In the genomic region with DNA sequence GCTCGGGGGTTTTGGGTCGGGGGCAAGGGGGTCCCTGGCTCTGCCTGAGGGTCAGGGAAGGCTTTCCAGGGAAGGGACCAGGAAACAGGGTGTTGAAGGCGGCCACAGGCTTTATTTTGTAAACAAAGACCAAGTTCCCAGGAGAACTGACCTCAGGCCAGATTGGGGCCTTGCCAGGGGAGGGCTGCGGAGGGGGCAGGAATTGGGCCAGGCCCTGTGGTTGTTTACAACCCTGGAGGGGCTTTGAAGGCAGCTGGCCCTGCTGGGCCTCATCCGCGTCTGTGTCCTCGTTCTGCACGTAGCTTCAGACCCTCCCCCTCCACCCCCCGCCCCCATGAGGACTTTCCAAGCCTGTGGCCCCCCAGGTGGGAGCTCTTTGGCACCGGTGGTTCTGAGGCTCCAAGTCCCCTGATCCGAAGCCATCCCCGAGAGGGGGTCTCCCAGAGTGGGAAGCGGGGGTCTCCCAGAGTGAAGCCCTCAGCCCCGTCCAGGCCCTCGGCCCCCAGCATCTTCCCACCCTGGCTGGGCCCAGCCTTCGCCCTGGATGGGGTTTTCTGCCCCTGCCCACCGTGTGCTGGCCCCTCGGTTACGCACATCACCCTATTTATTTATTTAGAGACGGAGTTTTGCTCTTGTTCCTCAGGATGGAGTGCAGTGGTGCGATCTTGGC, we compare ENCODE assay signal across 18 cellular contexts. TPM values are rescaled to one million over a fixed set of nuclear protein-coding genes. Genes with fewer than 3 reads are reported as not detected.
DNase-seq lines count a peak whose midpoint lies in the region; ATAC-seq and TF ChIP-seq lines count a peak whose summit lies in the region.
"Had no signal": no experiment of that assay in that cellular context is flagged by ENCODE, and none has a peak within 500 bp of the region (broad histone marks: within the 10 kb centered on the region; RNA-seq: fewer than 3 reads in every experiment).

No MANE protein-coding gene starts in this region.

- no peak overlapping the region for H4K91ac ChIP-seq in trophoblast cell (ENCODE audit: low read depth, low read length)

- H3K4me1 Mint-ChIP-seq in GM23338 (peaks cover 6% of the 10 kb centered on the region), T-helper 17 cell (no peaks in the 10 kb centered on the region)
- H3K4me1 Mint-ChIP-seq: IgD-negative memory B cell had no signal

- H3K4me1 ChIP-seq in GM23338 (ENCODE audit: insufficient read depth) (no peaks in the 10 kb centered on the region), trophoblast cell (ENCODE audit: control insufficient read depth in 1 of 2, insufficient read depth in 2 of 2, low read length in 2 of 2) (peaks cover 0 to 2% of the 10 kb centered on the region in 2 experiments)

- ATAC-seq in GM23338 (peak; percentile 38; the same call in 2 of the 3 replicates), GM21390 (IDR thresholded peaks at IDR 0.05; ENCODE audit: unreplicated experiment) (no peak), T-helper 17 cell (no peak)
- ATAC-seq: activated CD8-positive, alpha-beta T cell treated with anti-CD3 and anti-CD28 coated beads for 36 hours; PC-3 had no signal

- no CpG with 5 or more reads among the region's 21 CpGs for WGBS in trophoblast cell (ENCODE audit: extremely low coverage, insufficient coverage, insufficient read length)

- no peak overlapping the region for H3K27ac ChIP-seq in GM23338 (ENCODE audit: low read depth)
- H3K27ac ChIP-seq in trophoblast cell (ENCODE audit: low read depth, low read length) = no peak overlapping the region

- H3K4me3 ChIP-seq in GM23338 (no peak overlapping the region), choroid plexus epithelial cell (ENCODE audit: low read depth, low read length) (no peak overlapping the region), trophoblast cell (ENCODE audit: low read depth, low read length) (no peak overlapping the region)

- H2AFZ ChIP-seq in GM23338 (no peak overlapping the region), trophoblast cell (ENCODE audit: insufficient read depth, low read length, poor library complexity) (peak overlapping the region; percentile 52)

- peaks cover 1% of the 10 kb centered on the region for H3K79me1 ChIP-seq in trophoblast cell (ENCODE audit: low read length)

- H3K9me3 Mint-ChIP-seq in GM23338 = peaks cover 19% of the 10 kb centered on the region
- H3K9me3 Mint-ChIP-seq: activated CD8-positive, alpha-beta T cell treated with anti-CD3 and anti-CD28 coated beads for 36 hours; activated T-helper 1 cell treated with anti-CD3 and anti-CD28 coated beads, Interleukin-12 subunit alpha, Interleukin-12 subunit beta, Interleukin-2, Interleukin-4 antibody, amounts not matched to agents 30 ng/mL and 10 ng/mL and 1 ng/mL, durations not matched to agents 14 hours and 24 hours and 36 hours; IgD-negative memory B cell; natural killer cell treated with Interleukin-12 subunit alpha and Interleukin-12 subunit beta and Interleukin-15 and Interleukin-18, amount 100 ng/mL, for 72 hours had no signal

- no peak overlapping the region for H3K4ac ChIP-seq in trophoblast cell (ENCODE audit: low read depth, low read length)

- no peaks in the 10 kb centered on the region for H3K36me3 ChIP-seq in GM23338 (ENCODE audit: insufficient read depth)
- no peaks in the 10 kb centered on the region for H3K36me3 ChIP-seq in trophoblast cell (ENCODE audit: control insufficient read depth in 1 of 2, insufficient read depth in 2 of 2, low read length in 2 of 2)

- no peak overlapping the region for H2BK5ac ChIP-seq in trophoblast cell (ENCODE audit: low read depth, low read length, poor library complexity)

- H2BK120ac ChIP-seq in trophoblast cell (ENCODE audit: insufficient read depth, low read length, poor library complexity) = no peak overlapping the region

- H3K27me3 Mint-ChIP-seq in GM23338 (ENCODE audit: insufficient read depth, low read depth, poor library complexity) (peaks cover 4% of the 10 kb centered on the region), T-helper 17 cell (no peaks in the 10 kb centered on the region)
- H3K27me3 Mint-ChIP-seq: activated CD8-positive, alpha-beta T cell treated with anti-CD3 and anti-CD28 coated beads for 36 hours; natural killer cell treated with Interleukin-12 subunit alpha and Interleukin-12 subunit beta and Interleukin-15 and Interleukin-18, amount 100 ng/mL, for 72 hours had no signal

- peaks cover 18% of the 10 kb centered on the region for H3K36me3 Mint-ChIP-seq in GM23338 (ENCODE audit: low read depth)
- no peaks in the 10 kb centered on the region for H3K36me3 Mint-ChIP-seq in T-helper 17 cell (ENCODE audit: low read depth)
- H3K36me3 Mint-ChIP-seq: IgD-negative memory B cell; natural killer cell treated with Interleukin-12 subunit alpha and Interleukin-12 subunit beta and Interleukin-15 and Interleukin-18, amount 100 ng/mL, for 72 hours had no signal

- H3K14ac ChIP-seq in trophoblast cell (ENCODE audit: low read length) = no peak overlapping the region

- H3K9me2 ChIP-seq in GM23338 (ENCODE audit: insufficient read depth) = no peaks in the 10 kb centered on the region

- no peak overlapping the region for H2AK5ac ChIP-seq in trophoblast cell (ENCODE audit: low read length)

- H3K9me3 ChIP-seq in trophoblast cell (ENCODE audit: insufficient read depth, low read depth, low read length) = peaks cover 6% of the 10 kb centered on the region
- H3K9me3 ChIP-seq in T-helper 17 cell (ENCODE audit: control insufficient read depth, low read length, poor library complexity, severe bottlenecking) = no peaks in the 10 kb centered on the region

- no peak overlapping the region for H2BK12ac ChIP-seq in trophoblast cell (ENCODE audit: low read length)

- no peak overlapping the region for H3K23ac ChIP-seq in trophoblast cell (ENCODE audit: low read length)

- H3F3A ChIP-seq in GM23338 (replicated peaks; ENCODE audit: low read depth) = no peaks in the 10 kb centered on the region

- H3K18ac ChIP-seq in trophoblast cell (ENCODE audit: low read length) = no peak overlapping the region

- no peak for DNase-seq in GM23338 (ENCODE audit: low spot score)
- peak; percentile 60 for DNase-seq in choroid plexus epithelial cell (ENCODE audit: low read depth)
- peak; percentile 51 for DNase-seq in left kidney (ENCODE audit: low read depth, low spot score)
- no peak for DNase-seq in trophoblast cell
- no peak for DNase-seq in putamen (ENCODE audit: low spot score)
- DNase-seq in GM03348 (ENCODE audit: low spot score) = no peak
- no peak for DNase-seq in T-helper 17 cell
- DNase-seq: activated CD8-positive, alpha-beta T cell treated with anti-CD3 and anti-CD28 coated beads for 36 hours; GDM1; left cardiac atrium; NCI-H526; PC-3 had no signal

- no peaks in the 10 kb centered on the region for H3K27me3 ChIP-seq in GM23338 (ENCODE audit: insufficient read depth)
- H3K27me3 ChIP-seq in trophoblast cell (ENCODE audit: insufficient read depth, low read length) = no peaks in the 10 kb centered on the region

- no peaks in the 10 kb centered on the region for H3K79me2 ChIP-seq in GM23338 (replicated peaks; ENCODE audit: insufficient read depth)
- H3K79me2 ChIP-seq in trophoblast cell (ENCODE audit: control insufficient read depth, insufficient read depth, low read length, poor library complexity) = no peaks in the 10 kb centered on the region

- H4K8ac ChIP-seq in trophoblast cell (ENCODE audit: low read depth, low read length) = no peak overlapping the region

- H4K12ac ChIP-seq in trophoblast cell (ENCODE audit: low read depth, low read length) = no peak overlapping the region

- no peak overlapping the region for H3K4me2 ChIP-seq in GM23338
- no peak overlapping the region for H3K4me2 ChIP-seq in trophoblast cell (ENCODE audit: low read length)

- no peak overlapping the region for H3K27ac Mint-ChIP-seq in GM23338
- no peak overlapping the region for H3K27ac Mint-ChIP-seq in T-helper 17 cell
- H3K27ac Mint-ChIP-seq: activated CD8-positive, alpha-beta T cell treated with anti-CD3 and anti-CD28 coated beads for 36 hours; activated T-helper 1 cell treated with anti-CD3 and anti-CD28 coated beads, Interleukin-12 subunit alpha, Interleukin-12 subunit beta, Interleukin-2, Interleukin-4 antibody, amounts not matched to agents 30 ng/mL and 10 ng/mL and 1 ng/mL, durations not matched to agents 14 hours and 24 hours and 36 hours; IgD-negative memory B cell; natural killer cell treated with Interleukin-12 subunit alpha and Interleukin-12 subunit beta and Interleukin-15 and Interleukin-18, amount 100 ng/mL, for 72 hours had no signal

- H3K4me3 Mint-ChIP-seq in GM23338 (no peak overlapping the region), T-helper 17 cell (no peak overlapping the region)
- H3K4me3 Mint-ChIP-seq: activated CD8-positive, alpha-beta T cell treated with anti-CD3 and anti-CD28 coated beads for 36 hours; activated T-helper 1 cell treated with anti-CD3 and anti-CD28 coated beads, Interleukin-12 subunit alpha, Interleukin-12 subunit beta, Interleukin-2, Interleukin-4 antibody, amounts not matched to agents 30 ng/mL and 10 ng/mL and 1 ng/mL, durations not matched to agents 14 hours and 24 hours and 36 hours; natural killer cell treated with Interleukin-12 subunit alpha and Interleukin-12 subunit beta and Interleukin-15 and Interleukin-18, amount 100 ng/mL, for 72 hours had no signal

- TF ChIP-seq CTCF in GM23338 (conservative IDR thresholded peaks at IDR 0.05; ENCODE audit: low read depth in 2 of 2) = no peak
- no peak for TF ChIP-seq CTCF in choroid plexus epithelial cell (conservative IDR thresholded peaks at IDR 0.05; ENCODE audit: low read depth, low read length)

- H4K20me1 ChIP-seq in GM23338 (replicated peaks; ENCODE audit: insufficient read depth) = no peaks in the 10 kb centered on the region

- H3K9ac ChIP-seq in trophoblast cell (ENCODE audit: low read length) = no peak overlapping the region

RNA-seq across cellular contexts. Expression of gene BSG, which starts 13.5 kb away (rescaled TPM):
- 891 and 973 TPM in 2 replicates for total RNA-seq in GM23338 (2014; rRNA removed; shearing (Covaris generic))
- 957 and 960 TPM in 2 replicates for polyA plus RNA-seq in GM23338 (2016; fragmentation: Nextera tagmentation; extraction: Ambion mirVana)
- 506 and 509 TPM in 2 replicates for polyA plus RNA-seq in trophoblast cell (2013)
- total RNA-seq in T-helper 17 cell = 100 to 1,000 TPM; 152 to 165 TPM

RNA-seq across cellular contexts. Expression of gene GZMM, which starts 15.1 kb away (rescaled TPM):
- total RNA-seq in GM23338 (2014; rRNA removed; shearing (Covaris generic)) = not detected in 2 replicates
- 0.29 TPM in 1 of 2 replicates, not detected in the other for polyA plus RNA-seq in GM23338 (2016; fragmentation: Nextera tagmentation; extraction: Ambion mirVana)
- polyA plus RNA-seq in trophoblast cell (2013) = 0.08 and 0.12 TPM in 2 replicates
- total RNA-seq in T-helper 17 cell = 10 to 100 TPM; 43.8 to 45.6 TPM
- total RNA-seq: epithelial cell of proximal tubule, PC-3, skeletal muscle tissue had no signal

RNA-seq across cellular contexts. Expression of gene CDC34, which starts 27.3 kb away (rescaled TPM):
- 146 and 148 TPM in 2 replicates for total RNA-seq in GM23338 (2014; rRNA removed; shearing (Covaris generic))
- 114 and 118 TPM in 2 replicates for polyA plus RNA-seq in GM23338 (2016; fragmentation: Nextera tagmentation; extraction: Ambion mirVana)
- polyA plus RNA-seq in trophoblast cell (2013) = 85.4 and 86.0 TPM in 2 replicates
- total RNA-seq in T-helper 17 cell = 10 to 100 TPM; 36.2 to 42.0 TPM

RNA-seq across cellular contexts. Expression of gene HCN2, which starts 30.8 kb away (rescaled TPM):
- total RNA-seq in GM23338 (2014; rRNA removed; shearing (Covaris generic)) = 2.9 and 3.7 TPM in 2 replicates
- polyA plus RNA-seq in GM23338 (2016; fragmentation: Nextera tagmentation; extraction: Ambion mirVana) = 0.06 and 0.14 TPM in 2 replicates
- polyA plus RNA-seq in trophoblast cell (2013) = 0.73 and 0.79 TPM in 2 replicates
- 1 to 10 TPM; 1.1 to 3.0 TPM for total RNA-seq in T-helper 17 cell
- total RNA-seq: epithelial cell of proximal tubule, skeletal muscle tissue had no signal
- polyA plus RNA-seq: IgD-negative memory B cell had no signal

RNA-seq across cellular contexts. Expression of gene TPGS1, which starts 51.6 kb away (rescaled TPM):
- 29.0 and 38.4 TPM in 2 replicates for total RNA-seq in GM23338 (2014; rRNA removed; shearing (Covaris generic))
- 11.9 and 14.9 TPM in 2 replicates for polyA plus RNA-seq in GM23338 (2016; fragmentation: Nextera tagmentation; extraction: Ambion mirVana)
- 4.2 and 4.8 TPM in 2 replicates for polyA plus RNA-seq in trophoblast cell (2013)
- total RNA-seq in T-helper 17 cell = 10 to 100 TPM; 24.3 to 24.8 TPM

Comparison
In these comparisons a context has a peak if more than half of its experiments do, and no peak if none do; other contexts are left out.
1. DNase-seq: peak in choroid plexus epithelial cell (single experiment) and left kidney (single experiment); none in GM23338 (single experiment), trophoblast cell (0 of 2), putamen (single experiment), GM03348 (single experiment) and T-helper 17 cell (0 of 3).
2. RNA of gene GZMM, which starts 15.1 kb away (total RNA-seq): 43.8 to 45.6 TPM in T-helper 17 cell; not detected in GM23338; every median in the first group is over 10 times any median in the second.